In genomic region chr11:60899021-60899936, GRCh38 we compare ENCODE assay signal across 9 cellular contexts. TPM values are rescaled to one million over a fixed set of nuclear protein-coding genes. Genes with fewer than 3 reads are reported as not detected.
DNase-seq lines count a peak whose midpoint lies in the region; ATAC-seq and TF ChIP-seq lines count a peak whose summit lies in the region.
"Had no signal": no experiment of that assay in that cellular context is flagged by ENCODE, and none has a peak within 500 bp of the region (broad histone marks: within the 10 kb centered on the region; RNA-seq: fewer than 3 reads in every experiment).

No MANE protein-coding gene starts in this region.

- intact Hi-C loops in uterus (cut with DNase I; ENCODE audit: low total_unique reads) = no loop called here

- TF ChIP-seq CTCF in HL-60 (IDR thresholded peaks at IDR 0.05; ENCODE audit: insufficient read depth, low read length) (peak; percentile 99), coronary artery (IDR thresholded peaks at IDR 0.05) (peak; percentile 84), lung (IDR thresholded peaks at IDR 0.05; ENCODE audit: control extremely low read depth, extremely low read depth) (peak; percentile 91), uterus (IDR thresholded peaks at IDR 0.05) (peak; percentile 78 to 95 (median 88))

- no peaks in the 10 kb centered on the region for H3K9me3 Mint-ChIP-seq in activated CD8-positive, alpha-beta memory T cell treated with anti-CD3 and anti-CD28 coated beads, Interleukin-2, amount 10 ng/mL, durations not matched to agents 7 days and 5 days (ENCODE audit: low read depth)

- H3K9me3 ChIP-seq in lung (ENCODE audit: control insufficient read depth in 2 of 2, insufficient read depth in 1 of 2, low read length in 1 of 2) (no peaks in the 10 kb centered on the region), uterus (no peaks in the 10 kb centered on the region)

- CTCF ChIA-PET in activated CD8-positive, alpha-beta memory T cell treated with anti-CD3 and anti-CD28 coated beads, Interleukin-2, amount 10 ng/mL, durations not matched to agents 7 days and 5 days (lab: Charles Lee) = interaction anchor here (0.7 to 13.0 kb wide), 21 partner anchors 8 to 487 kb away, joined by 3 to 230 read pairs (median 4); partner anchors contain the start of genes TMEM109 and ZP1

- no peak for DNase-seq in activated CD8-positive, alpha-beta memory T cell treated with anti-CD3 and anti-CD28 coated beads, Interleukin-2, amount 10 ng/mL, durations not matched to agents 7 days and 5 days
- DNase-seq in activated CD8-positive, alpha-beta memory T cell treated with anti-CD3 and anti-CD28 coated beads for 24 hours = no peak
- DNase-seq in HL-60 (ENCODE audit: low read depth in 1 of 2, low spot score in 1 of 2) (peak in 1 of 2 experiments; percentile 38), RPMI7951 (ENCODE audit: low read depth) (peak; percentile 63), coronary artery (ENCODE audit: low spot score) (no peak), lung (ENCODE audit: low spot score) (no peak), uterus (peak in 1 of 2 donors; percentile 34)

- ATAC-seq in activated CD8-positive, alpha-beta memory T cell treated with anti-CD3 and anti-CD28 coated beads, Interleukin-2, amount 10 ng/mL, durations not matched to agents 7 days and 5 days = peak; percentile 76
- peak; percentile 60 for ATAC-seq in lung (ENCODE audit: insufficient read depth, low FRiP score)
- ATAC-seq in GM19035 (IDR thresholded peaks at IDR 0.05; ENCODE audit: unreplicated experiment) = no peak

- H3K27ac ChIP-seq in HL-60 (replicated peaks) (no peak overlapping the region), coronary artery (peak overlapping the region in 1 of 2 donors; percentile 30), lung (ENCODE audit: low read depth in 1 of 2, low read length in 1 of 2) (no peak overlapping the region), uterus (no peak overlapping the region)

- H3K4me3 Mint-ChIP-seq in activated CD8-positive, alpha-beta memory T cell treated with anti-CD3 and anti-CD28 coated beads, Interleukin-2, amount 10 ng/mL, durations not matched to agents 7 days and 5 days = no peak overlapping the region

- H3K36me3 Mint-ChIP-seq in activated CD8-positive, alpha-beta memory T cell treated with anti-CD3 and anti-CD28 coated beads, Interleukin-2, amount 10 ng/mL, durations not matched to agents 7 days and 5 days = peaks cover 61% of the 10 kb centered on the region

- peaks cover 13% of the 10 kb centered on the region for H3K4me1 Mint-ChIP-seq in activated CD8-positive, alpha-beta memory T cell treated with anti-CD3 and anti-CD28 coated beads, Interleukin-2, amount 10 ng/mL, durations not matched to agents 7 days and 5 days

- H3K36me3 ChIP-seq in lung (ENCODE audit: control insufficient read depth in 2 of 2, insufficient read depth in 2 of 2, low read length in 2 of 2) = peaks cover 57 to 61% of the 10 kb centered on the region in 2 donors
- no peaks in the 10 kb centered on the region for H3K36me3 ChIP-seq in uterus

- H3K4me1 ChIP-seq in lung (ENCODE audit: control insufficient read depth in 2 of 2, insufficient read depth in 2 of 2, low read length in 2 of 2) = no peaks in the 10 kb centered on the region
- no peaks in the 10 kb centered on the region for H3K4me1 ChIP-seq in uterus

- no peaks in the 10 kb centered on the region for H3K27me3 ChIP-seq in HL-60 (ENCODE audit: insufficient read depth, poor library complexity, severe bottlenecking)
- H3K27me3 ChIP-seq in lung (ENCODE audit: control insufficient read depth, insufficient read depth) = no peaks in the 10 kb centered on the region
- no peaks in the 10 kb centered on the region for H3K27me3 ChIP-seq in uterus

- no peak for TF ChIP-seq POLR2A in uterus (IDR thresholded peaks at IDR 0.05)

- H3K4me3 ChIP-seq in HL-60 (replicated peaks; ENCODE audit: insufficient read depth, low read length) (no peak overlapping the region), coronary artery (no peak overlapping the region), lung (no peak overlapping the region), uterus (no peak overlapping the region)

- WGBS in lung, 2 donors = 62 to 65% methylated on average over 12 of the region's 12 CpGs

- H3K27me3 Mint-ChIP-seq in activated CD8-positive, alpha-beta memory T cell treated with anti-CD3 and anti-CD28 coated beads, Interleukin-2, amount 10 ng/mL, durations not matched to agents 7 days and 5 days = no peaks in the 10 kb centered on the region

- peak overlapping the region; percentile 33 for H3K27ac Mint-ChIP-seq in activated CD8-positive, alpha-beta memory T cell treated with anti-CD3 and anti-CD28 coated beads, Interleukin-2, amount 10 ng/mL, durations not matched to agents 7 days and 5 days

RNA-seq across cellular contexts. Expression of gene PRPF19, which starts 7.1 kb away (rescaled TPM):
- total RNA-seq in activated CD8-positive, alpha-beta memory T cell treated with anti-CD3 and anti-CD28 coated beads, Interleukin-2, amount 10 ng/mL, durations not matched to agents 7 days and 5 days = 100 to 1,000 TPM; 125 to 144 TPM
- total RNA-seq in RPMI7951 (2014; rRNA removed; shearing (Covaris generic)) = 86.6 and 100.0 TPM in 2 replicates
- total RNA-seq in lung = 10 to 100 TPM; 49.0 to 70.6 TPM
- 10 to 100 TPM; 59.8 to 79.0 TPM for polyA plus RNA-seq in lung
- 10 to 100 TPM; 19.4 to 70.1 (median 50.2) TPM for total RNA-seq in uterus

RNA-seq across cellular contexts. Expression of gene TMEM109, which starts 14.7 kb away (rescaled TPM):
- total RNA-seq in activated CD8-positive, alpha-beta memory T cell treated with anti-CD3 and anti-CD28 coated beads, Interleukin-2, amount 10 ng/mL, durations not matched to agents 7 days and 5 days = 100 to 1,000 TPM; 106 to 121 TPM
- 81.6 and 88.6 TPM in 2 replicates for total RNA-seq in RPMI7951 (2014; rRNA removed; shearing (Covaris generic))
- total RNA-seq in lung (100 to 1,000 TPM in 1 of 2 donors, 10 to 100 TPM in 1; 94.3 to 128 TPM), uterus (100 to 1,000 TPM in 1 of 4 donors, 10 to 100 TPM in 3; 37.1 to 155 (median 75.3) TPM)
- polyA plus RNA-seq in lung = 100 to 1,000 TPM in 1 of 2 donors, 10 to 100 TPM in 1; 69.2 to 104 TPM

RNA-seq across cellular contexts. Expression of gene TMEM132A, which starts 25.0 kb away (rescaled TPM):
- under 1 TPM; 0.52 to 0.93 TPM for total RNA-seq in activated CD8-positive, alpha-beta memory T cell treated with anti-CD3 and anti-CD28 coated beads, Interleukin-2, amount 10 ng/mL, durations not matched to agents 7 days and 5 days
- total RNA-seq in RPMI7951 (2014; rRNA removed; shearing (Covaris generic)) = 29.2 and 44.6 TPM in 2 replicates
- 10 to 100 TPM; 18.6 to 20.5 TPM for total RNA-seq in lung
- polyA plus RNA-seq in lung = 10 to 100 TPM in 1 of 2 donors, 1 to 10 TPM in 1; 6.7 to 16.5 TPM
- total RNA-seq in uterus = 10 to 100 TPM in 2 of 4 donors, under 1 TPM in 2; under 0.01 to 47.7 (median 7.7) TPM

RNA-seq across cellular contexts. Expression of gene ZP1, which starts 31.9 kb away (rescaled TPM):
- not detected for total RNA-seq in activated CD8-positive, alpha-beta memory T cell treated with anti-CD3 and anti-CD28 coated beads, Interleukin-2, amount 10 ng/mL, durations not matched to agents 7 days and 5 days
- total RNA-seq in RPMI7951 (2014; rRNA removed; shearing (Covaris generic)) = 3.7 and 4.6 TPM in 2 replicates
- total RNA-seq in lung (not detected), uterus (not detected)
- under 1 TPM in 1 of 2 donors, not detected in 1; 0.04 TPM for polyA plus RNA-seq in lung
- total RNA-seq: frontal cortex had no signal

RNA-seq across cellular contexts. Expression of gene PTGDR2, which starts 43.5 kb away (rescaled TPM):
- 1 to 10 TPM; 1.1 to 3.7 TPM for total RNA-seq in activated CD8-positive, alpha-beta memory T cell treated with anti-CD3 and anti-CD28 coated beads, Interleukin-2, amount 10 ng/mL, durations not matched to agents 7 days and 5 days
- total RNA-seq in RPMI7951 (2014; rRNA removed; shearing (Covaris generic)) = not detected in 2 replicates
- total RNA-seq in lung (under 1 TPM; 0.18 to 0.23 TPM), uterus (1 to 10 TPM in 1 of 4 donors, under 1 TPM in 2, not detected in 1; 0.21 to 4.6 (median 0.49) TPM)
- polyA plus RNA-seq in lung = under 1 TPM; 0.13 to 0.16 TPM
